10 cellular contexts compared by ENCODE assay signal in genomic region chr5:150630016-150630415, GRCh38. TPM values are rescaled to one million over a fixed set of nuclear protein-coding genes. Genes with fewer than 3 reads are reported as not detected.
"Had no signal": no experiment of that assay in that cellular context is flagged by ENCODE, and none has a peak within 500 bp of the region (broad histone marks: within the 10 kb centered on the region; RNA-seq: fewer than 3 reads in every experiment).

No MANE protein-coding gene starts in this region.

- DNase-seq: activated CD4-positive, alpha-beta memory T cell treated with anti-CD3 and anti-CD28 coated beads, Interleukin-2, amount 10 ng/mL, durations not matched to agents 7 days and 5 days; activated CD4-positive, alpha-beta T cell treated with anti-CD3 and anti-CD28 coated beads for 36 hours; activated CD8-positive, alpha-beta memory T cell treated with anti-CD3 and anti-CD28 coated beads, Interleukin-2, amount 50 U/mL, for 4 hours; activated naive CD4-positive, alpha-beta T cell treated with anti-CD3 and anti-CD28 coated beads for 36 hours; effector memory CD4-positive, alpha-beta T cell; immature natural killer cell; stimulated activated CD4-positive, alpha-beta T cell treated with anti-CD3 and anti-CD28 coated beads, Interleukin-4, amount 100 ng/mL, for 24 hours; stimulated activated naive CD8-positive, alpha-beta T cell treated with anti-CD3 and anti-CD28 coated beads, Interleukin-15, amount 100 ng/mL, for 72 hours; WERI-Rb-1 had no signal

- H3K36me3 ChIP-seq: WERI-Rb-1 had no signal

- ATAC-seq: activated CD4-positive, alpha-beta T cell treated with anti-CD3 and anti-CD28 coated beads for 36 hours; stimulated activated naive CD8-positive, alpha-beta T cell treated with anti-CD3 and anti-CD28 coated beads, Interleukin-15, amount 100 ng/mL, for 72 hours had no signal

- H3K27ac ChIP-seq: WERI-Rb-1 had no signal

RNA-seq across cellular contexts. Expression of gene SYNPO, which starts 10.4 kb away (rescaled TPM):
- total RNA-seq: activated T-helper 1 cell treated with anti-CD3 and anti-CD28 coated beads, Interleukin-12 subunit alpha, Interleukin-12 subunit beta, Interleukin-2, Interleukin-4 antibody, amounts not matched to agents 30 ng/mL and 10 ng/mL and 1 ng/mL, durations not matched to agents 14 hours and 24 hours and 36 hours had no signal
- polyA plus RNA-seq: immature natural killer cell had no signal

RNA-seq across cellular contexts. Expression of gene MYOZ3, which starts 31.0 kb away (rescaled TPM):
- polyA plus RNA-seq: immature natural killer cell had no signal
